11 cellular contexts compared by ENCODE assay signal in the genomic region with DNA sequence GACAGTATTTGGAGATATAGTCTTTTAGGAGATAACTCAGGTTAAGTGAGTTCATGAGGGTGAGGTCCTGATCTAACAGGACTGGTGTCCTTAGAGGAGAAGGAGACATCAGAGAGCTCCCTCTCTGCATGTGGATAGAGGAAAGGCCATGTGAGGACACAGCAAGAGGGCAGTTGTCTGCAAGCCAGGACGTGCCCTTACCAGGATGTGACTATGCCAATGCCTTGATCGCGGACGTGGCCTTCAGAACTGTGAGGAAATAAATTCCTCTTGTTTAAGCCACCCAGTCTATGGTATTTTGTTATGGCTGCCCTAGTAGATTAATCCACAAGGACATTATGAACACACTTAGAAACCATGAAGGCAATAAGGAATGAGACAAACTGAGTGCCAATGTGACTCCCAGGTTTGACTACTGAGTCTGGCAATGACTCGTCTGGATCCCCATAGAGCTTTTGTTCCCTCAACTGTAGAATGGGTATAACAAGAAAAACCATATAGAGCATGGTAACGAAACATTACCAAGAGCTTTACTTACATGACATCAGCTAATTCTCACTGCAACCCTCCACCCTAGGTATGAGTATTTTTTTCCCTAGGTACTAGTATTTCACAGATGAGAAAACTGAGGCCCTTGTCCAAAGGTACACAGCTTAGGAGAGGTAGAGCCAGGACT. TPM values are rescaled to one million over a fixed set of nuclear protein-coding genes. Genes with fewer than 3 reads are reported as not detected.
DNase-seq lines count a peak whose midpoint lies in the region; ATAC-seq and TF ChIP-seq lines count a peak whose summit lies in the region.
"Had no signal": no experiment of that assay in that cellular context is flagged by ENCODE, and none has a peak within 500 bp of the region (broad histone marks: within the 10 kb centered on the region; RNA-seq: fewer than 3 reads in every experiment).

No MANE protein-coding gene starts in this region.

- intact Hi-C loops in activated CD8-positive, alpha-beta T cell treated with anti-CD3 and anti-CD28 coated beads for 36 hours (cut with micrococcal nuclease): no loop called here
- intact Hi-C loops in body of pancreas (cut with DNase I) (no loop called here), thyroid gland (cut with DNase I) (no loop called here)

- H3K9me3 Mint-ChIP-seq in activated CD8-positive, alpha-beta T cell treated with anti-CD3 and anti-CD28 coated beads for 36 hours: no peaks in the 10 kb centered on the region
- H3K9me3 Mint-ChIP-seq in activated CD8-positive, alpha-beta T cell treated with anti-CD3 and anti-CD28 coated beads, Interleukin-2, amount 10 ng/mL, durations not matched to agents 7 days and 5 days (ENCODE audit: insufficient read depth): no peaks in the 10 kb centered on the region
- H3K9me3 Mint-ChIP-seq in type B pancreatic cell: no peaks in the 10 kb centered on the region

- DNase-seq in activated CD8-positive, alpha-beta T cell treated with anti-CD3 and anti-CD28 coated beads for 36 hours: no peak
- no peak for DNase-seq in activated CD8-positive, alpha-beta T cell treated with anti-CD3 and anti-CD28 coated beads, Interleukin-2, amount 10 ng/mL, durations not matched to agents 7 days and 5 days
- DNase-seq in body of pancreas: peak; percentile 44 to 60 (median 49)
- peak; percentile 36 for DNase-seq in iris pigment epithelial cell (ENCODE audit: low read depth)
- peak in 1 of 2 donors; percentile 16 for DNase-seq in thyroid gland
- no peak for DNase-seq in stimulated activated CD4-positive, alpha-beta T cell treated with anti-CD3 and anti-CD28 coated beads, Interleukin-15, amount 100 ng/mL, for 24 hours
- DNase-seq in stimulated activated CD4-positive, alpha-beta T cell treated with anti-CD3 and anti-CD28 coated beads, Interleukin-4, amount 100 ng/mL, for 4 hours: no peak
- no peak for DNase-seq in type B pancreatic cell (ENCODE audit: extremely low spot score, unreplicated experiment)
- DNase-seq: amygdala, DMS79, OCI-M1 had no signal

- CTCF ChIA-PET in activated CD8-positive, alpha-beta T cell treated with anti-CD3 and anti-CD28 coated beads for 36 hours (lab: Charles Lee): no interaction called here
- CTCF ChIA-PET in activated CD8-positive, alpha-beta T cell treated with anti-CD3 and anti-CD28 coated beads, Interleukin-2, amount 10 ng/mL, durations not matched to agents 7 days and 5 days (lab: Charles Lee): interaction anchor here (1.3 to 4.0 kb wide), 2 partner anchors 28 to 214 kb away, joined by 3 to 15 read pairs; no protein-coding TSS in a partner anchor

- H3K4me1 ChIP-seq in body of pancreas (peaks cover 30% of the 10 kb centered on the region), thyroid gland (peaks cover 13 to 14% of the 10 kb centered on the region in 2 donors)

- WGBS in body of pancreas, 2 donors: 30 to 47% methylated on average over 6 of the region's 6 CpGs
- WGBS in thyroid gland, 2 donors: 79 to 82% methylated on average over 6 of the region's 6 CpGs

- TF ChIP-seq POLR2A in body of pancreas (IDR thresholded peaks at IDR 0.05): no peak
- TF ChIP-seq POLR2A in thyroid gland (IDR thresholded peaks at IDR 0.05): no peak

- peak; percentile 13 for ATAC-seq in activated CD8-positive, alpha-beta T cell treated with anti-CD3 and anti-CD28 coated beads for 36 hours
- ATAC-seq in activated CD8-positive, alpha-beta T cell treated with anti-CD3 and anti-CD28 coated beads, Interleukin-2, amount 10 ng/mL, durations not matched to agents 7 days and 5 days: no peak
- ATAC-seq in body of pancreas: peak; percentile 69

- H3K27me3 ChIP-seq in body of pancreas (no peaks in the 10 kb centered on the region), thyroid gland (no peaks in the 10 kb centered on the region)

- POLR2A ChIA-PET in activated CD8-positive, alpha-beta T cell treated with anti-CD3 and anti-CD28 coated beads for 36 hours (lab: Charles Lee): no interaction called here
- POLR2A ChIA-PET in activated CD8-positive, alpha-beta T cell treated with anti-CD3 and anti-CD28 coated beads, Interleukin-2, amount 10 ng/mL, durations not matched to agents 7 days and 5 days (lab: Charles Lee): no interaction called here

- H3K36me3 Mint-ChIP-seq in activated CD8-positive, alpha-beta T cell treated with anti-CD3 and anti-CD28 coated beads for 36 hours (ENCODE audit: low read depth): peaks cover 43% of the 10 kb centered on the region
- peaks cover 41% of the 10 kb centered on the region for H3K36me3 Mint-ChIP-seq in activated CD8-positive, alpha-beta T cell treated with anti-CD3 and anti-CD28 coated beads, Interleukin-2, amount 10 ng/mL, durations not matched to agents 7 days and 5 days (ENCODE audit: low read depth)
- peaks cover 23% of the 10 kb centered on the region for H3K36me3 Mint-ChIP-seq in type B pancreatic cell

- peaks cover 55% of the 10 kb centered on the region for H3K4me1 Mint-ChIP-seq in activated CD8-positive, alpha-beta T cell treated with anti-CD3 and anti-CD28 coated beads for 36 hours (ENCODE audit: low read depth)
- peaks cover 27% of the 10 kb centered on the region for H3K4me1 Mint-ChIP-seq in activated CD8-positive, alpha-beta T cell treated with anti-CD3 and anti-CD28 coated beads, Interleukin-2, amount 10 ng/mL, durations not matched to agents 7 days and 5 days (ENCODE audit: low read depth)
- peaks cover 25% of the 10 kb centered on the region for H3K4me1 Mint-ChIP-seq in type B pancreatic cell (ENCODE audit: unreplicated experiment)

- H3K27me3 Mint-ChIP-seq in activated CD8-positive, alpha-beta T cell treated with anti-CD3 and anti-CD28 coated beads for 36 hours: no peaks in the 10 kb centered on the region
- H3K27me3 Mint-ChIP-seq in activated CD8-positive, alpha-beta T cell treated with anti-CD3 and anti-CD28 coated beads, Interleukin-2, amount 10 ng/mL, durations not matched to agents 7 days and 5 days (ENCODE audit: low read depth): no peaks in the 10 kb centered on the region
- H3K27me3 Mint-ChIP-seq in type B pancreatic cell: no peaks in the 10 kb centered on the region

- no peak overlapping the region for H3K27ac Mint-ChIP-seq in activated CD8-positive, alpha-beta T cell treated with anti-CD3 and anti-CD28 coated beads for 36 hours
- H3K27ac Mint-ChIP-seq in activated CD8-positive, alpha-beta T cell treated with anti-CD3 and anti-CD28 coated beads, Interleukin-2, amount 10 ng/mL, durations not matched to agents 7 days and 5 days: no peak overlapping the region
- H3K27ac Mint-ChIP-seq in type B pancreatic cell: no peak overlapping the region

- TF ChIP-seq CTCF in activated CD8-positive, alpha-beta T cell treated with anti-CD3 and anti-CD28 coated beads for 36 hours (IDR thresholded peaks at IDR 0.05): no peak
- TF ChIP-seq CTCF in body of pancreas (IDR thresholded peaks at IDR 0.05) (no peak), thyroid gland (IDR thresholded peaks at IDR 0.05) (no peak), type B pancreatic cell (conservative IDR thresholded peaks at IDR 0.05) (no peak)

- H3K4me3 Mint-ChIP-seq in activated CD8-positive, alpha-beta T cell treated with anti-CD3 and anti-CD28 coated beads for 36 hours: no peak overlapping the region
- H3K4me3 Mint-ChIP-seq in activated CD8-positive, alpha-beta T cell treated with anti-CD3 and anti-CD28 coated beads, Interleukin-2, amount 10 ng/mL, durations not matched to agents 7 days and 5 days: no peak overlapping the region
- H3K4me3 Mint-ChIP-seq in type B pancreatic cell: no peak overlapping the region

- H3K36me3 ChIP-seq in body of pancreas (replicated peaks in 1 of 2; ENCODE audit: insufficient read depth in 1 of 2, low read depth in 2 of 2) (peaks cover 0 to 9% of the 10 kb centered on the region in 2 donors), thyroid gland (peaks cover 24 to 28% of the 10 kb centered on the region in 2 donors)

- H3K27ac ChIP-seq in body of pancreas: peak overlapping the region in 2 of 4 donors; percentile 14 to 42
- peak overlapping the region; percentile 2 to 56 (median 48) for H3K27ac ChIP-seq in thyroid gland

- H3K4me3 ChIP-seq in body of pancreas: no peak overlapping the region
- H3K4me3 ChIP-seq in thyroid gland (replicated peaks in 1 of 3): no peak overlapping the region

- no peaks in the 10 kb centered on the region for H3K9me3 ChIP-seq in body of pancreas
- no peaks in the 10 kb centered on the region for H3K9me3 ChIP-seq in thyroid gland

RNA-seq across cellular contexts. Expression of gene URB1, which starts 6.5 kb away (rescaled TPM):
- total RNA-seq in activated CD8-positive, alpha-beta T cell treated with anti-CD3 and anti-CD28 coated beads for 36 hours: 10 to 100 TPM; 30.9 to 31.8 TPM
- 10 to 100 TPM; 17.4 to 19.4 TPM for total RNA-seq in activated CD8-positive, alpha-beta T cell treated with anti-CD3 and anti-CD28 coated beads, Interleukin-2, amount 10 ng/mL, durations not matched to agents 7 days and 5 days
- 10 to 100 TPM; 10.1 to 11.2 TPM for total RNA-seq in body of pancreas
- 10 to 100 TPM; 13.6 to 23.9 (median 15.8) TPM for total RNA-seq in thyroid gland
- total RNA-seq in type B pancreatic cell (ENCODE audit: low replicate concordance): 18.5 and 19.9 TPM in 2 replicates

RNA-seq across cellular contexts. Expression of gene EVA1C, which starts 26.2 kb away (rescaled TPM):
- total RNA-seq in activated CD8-positive, alpha-beta T cell treated with anti-CD3 and anti-CD28 coated beads for 36 hours: 10 to 100 TPM; 11.1 to 13.7 TPM
- 1 to 10 TPM; 3.0 to 3.5 TPM for total RNA-seq in activated CD8-positive, alpha-beta T cell treated with anti-CD3 and anti-CD28 coated beads, Interleukin-2, amount 10 ng/mL, durations not matched to agents 7 days and 5 days
- total RNA-seq in body of pancreas (10 to 100 TPM; 16.5 to 24.4 TPM), thyroid gland (10 to 100 TPM; 25.4 to 44.6 (median 35.2) TPM), type B pancreatic cell (ENCODE audit: low replicate concordance) (0.63 and 1.2 TPM in 2 replicates)

Comparison
In these comparisons a context has a peak if more than half of its experiments do, and no peak if none do; other contexts are left out.
1. DNase-seq: peak in body of pancreas (4 of 4) and iris pigment epithelial cell (single experiment); none in activated CD8-positive, alpha-beta T cell treated with anti-CD3 and anti-CD28 coated beads for 36 hours (single experiment), activated CD8-positive, alpha-beta T cell treated with anti-CD3 and anti-CD28 coated beads, Interleukin-2, amount 10 ng/mL, durations not matched to agents 7 days and 5 days (single experiment), stimulated activated CD4-positive, alpha-beta T cell treated with anti-CD3 and anti-CD28 coated beads, Interleukin-15, amount 100 ng/mL, for 24 hours (single experiment), stimulated activated CD4-positive, alpha-beta T cell treated with anti-CD3 and anti-CD28 coated beads, Interleukin-4, amount 100 ng/mL, for 4 hours (0 of 2) and type B pancreatic cell (single experiment).